20 cellular contexts compared by ENCODE assay signal in the genomic region with DNA sequence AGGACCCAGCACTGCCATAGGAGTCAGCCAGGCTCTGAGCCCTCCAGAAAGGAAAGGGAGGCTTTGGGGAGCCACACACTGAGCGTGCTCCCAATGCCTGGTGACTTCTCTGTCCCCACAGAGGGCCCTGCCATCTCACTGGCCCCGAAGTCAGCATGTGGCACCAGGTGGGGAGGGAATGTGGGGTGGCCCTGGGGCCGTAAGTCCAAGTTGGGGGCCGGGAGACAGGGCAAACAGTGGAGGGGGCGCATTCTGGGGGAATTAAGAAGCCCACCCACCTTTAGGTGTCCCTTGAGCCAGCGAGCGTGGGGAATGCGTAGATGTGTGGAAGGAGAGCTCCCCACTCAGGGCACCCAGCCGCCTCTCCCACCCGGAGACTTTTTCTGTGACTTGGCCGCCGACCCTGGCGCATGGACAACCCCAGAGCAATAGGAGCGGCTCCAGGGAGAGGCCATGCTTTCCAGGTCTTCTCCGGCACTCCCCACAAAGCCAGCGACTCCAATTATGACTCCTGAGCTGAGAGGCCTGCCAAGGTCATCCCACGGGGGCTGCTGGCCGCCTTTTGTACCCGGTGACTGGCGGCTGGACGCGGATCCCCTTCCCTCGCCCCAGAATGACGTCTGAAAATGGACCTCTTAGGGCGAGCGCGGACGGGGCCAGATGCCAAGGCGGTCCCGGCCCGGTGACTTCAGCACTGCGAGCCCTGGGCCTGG. TPM values are rescaled to one million over a fixed set of nuclear protein-coding genes. Genes with fewer than 3 reads are reported as not detected.
DNase-seq lines count a peak whose midpoint lies in the region; ATAC-seq, FAIRE-seq and TF ChIP-seq lines count a peak whose summit lies in the region.
"Had no signal": no experiment of that assay in that cellular context is flagged by ENCODE, and none has a peak within 500 bp of the region (broad histone marks: within the 10 kb centered on the region; RNA-seq: fewer than 3 reads in every experiment).

No MANE protein-coding gene starts in this region.

- H3K27ac Mint-ChIP-seq in GM23338 (no peak overlapping the region), astrocyte (ENCODE audit: unreplicated experiment) (no peak overlapping the region)
- H3K27ac Mint-ChIP-seq: CD4-positive, alpha-beta T cell had no signal

- no peaks in the 10 kb centered on the region for H3K36me3 ChIP-seq in GM23338 (ENCODE audit: insufficient read depth)
- no peaks in the 10 kb centered on the region for H3K36me3 ChIP-seq in astrocyte (ENCODE audit: insufficient read depth, low read length)
- no peaks in the 10 kb centered on the region for H3K36me3 ChIP-seq in iPS-20b (ENCODE audit: insufficient read depth, low read depth, low read length)
- no peaks in the 10 kb centered on the region for H3K36me3 ChIP-seq in esophagus muscularis mucosa
- no peaks in the 10 kb centered on the region for H3K36me3 ChIP-seq in HAP-1 (replicated peaks)
- H3K36me3 ChIP-seq: SJSA1 had no signal

- H3K27me3 Mint-ChIP-seq in GM23338 (ENCODE audit: insufficient read depth, low read depth, poor library complexity) (peaks cover 62% of the 10 kb centered on the region), astrocyte (ENCODE audit: low read depth, unreplicated experiment) (peaks cover 73% of the 10 kb centered on the region)

- 40% methylated on average over 20 of the region's 32 CpGs for WGBS in esophagus muscularis mucosa

- H4K20me1 ChIP-seq in GM23338 (replicated peaks; ENCODE audit: insufficient read depth) (peaks cover 4% of the 10 kb centered on the region), astrocyte (ENCODE audit: insufficient read depth, low read length) (peaks cover 22% of the 10 kb centered on the region)

- H3K9me3 Mint-ChIP-seq in GM23338 (peaks cover 6% of the 10 kb centered on the region; the same call in 2 of the 3 replicates), astrocyte (ENCODE audit: unreplicated experiment) (peaks cover 8% of the 10 kb centered on the region)
- H3K9me3 Mint-ChIP-seq: CD4-positive, alpha-beta T cell had no signal

- H3K4me3 ChIP-seq in GM23338 (peak overlapping the region; percentile 68), astrocyte (ENCODE audit: insufficient read depth, low read depth, low read length) (no peak overlapping the region), iPS-20b (ENCODE audit: low read length) (peak overlapping the region; percentile 67; the same call in 1 of the 2 replicates), esophagus muscularis mucosa (no peak overlapping the region), HAP-1 (no peak overlapping the region)
- H3K4me3 ChIP-seq: SJSA1 had no signal

- H3K4me2 ChIP-seq in GM23338 = peak overlapping the region; percentile 90
- peak overlapping the region; percentile 54 for H3K4me2 ChIP-seq in astrocyte (ENCODE audit: low read length)

- TF ChIP-seq CTCF in GM23338 (conservative IDR thresholded peaks at IDR 0.05; ENCODE audit: low read depth in 2 of 2) = no peak
- TF ChIP-seq CTCF in astrocyte (IDR thresholded peaks at IDR 0.05; ENCODE audit: insufficient read depth, low read depth, low read length) = no peak
- no peak for TF ChIP-seq CTCF in esophagus muscularis mucosa (IDR thresholded peaks at IDR 0.05)

- intact Hi-C loops in esophagus muscularis mucosa (cut with DNase I) (no loop called here), left colon (cut with DNase I, micrococcal nuclease) (no loop called here)

- ATAC-seq in GM23338 = no peak
- ATAC-seq in GM21786 (IDR thresholded peaks at IDR 0.05; ENCODE audit: unreplicated experiment) = no peak
- ATAC-seq in left colon = no peak

- H3K4me3 Mint-ChIP-seq in GM23338 (peak overlapping the region; percentile 72; the same call in 2 of the 3 replicates), astrocyte (ENCODE audit: unreplicated experiment) (no peak overlapping the region)
- H3K4me3 Mint-ChIP-seq: CD4-positive, alpha-beta T cell had no signal

- H3K4me1 Mint-ChIP-seq in GM23338 = peaks cover 19% of the 10 kb centered on the region
- H3K4me1 Mint-ChIP-seq in astrocyte (ENCODE audit: low read depth, unreplicated experiment) = no peaks in the 10 kb centered on the region

- H2AFZ ChIP-seq in GM23338 = peak overlapping the region; percentile 91; the same call in 1 of the 2 replicates
- no peak overlapping the region for H2AFZ ChIP-seq in astrocyte (ENCODE audit: low read depth, low read length)

- no peak for FAIRE-seq in astrocyte (lab: Jason Lieb, UNC)

- no peak overlapping the region for H3K27ac ChIP-seq in GM23338 (ENCODE audit: low read depth)
- H3K27ac ChIP-seq in astrocyte (ENCODE audit: low read depth, low read length) = no peak overlapping the region
- no peak overlapping the region for H3K27ac ChIP-seq in iPS-20b (ENCODE audit: low read length)
- no peak overlapping the region for H3K27ac ChIP-seq in esophagus muscularis mucosa (replicated peaks in 1 of 4)
- H3K27ac ChIP-seq: SJSA1 had no signal

- in situ Hi-C loops in HAP-1 (cut with MboI; ENCODE audit: low sequenced_read_pairs) = no loop called here

- H3K9ac ChIP-seq in astrocyte (ENCODE audit: low read length) (no peak overlapping the region), iPS-20b (ENCODE audit: low read depth, low read length) (no peak overlapping the region)

- H3K36me3 Mint-ChIP-seq in GM23338 (ENCODE audit: low read depth) = no peaks in the 10 kb centered on the region; the same call in 2 of the 3 replicates
- H3K36me3 Mint-ChIP-seq in astrocyte (ENCODE audit: low read depth, unreplicated experiment) = peaks cover 3% of the 10 kb centered on the region

- no peaks in the 10 kb centered on the region for H3F3A ChIP-seq in GM23338 (replicated peaks; ENCODE audit: low read depth)

- H3K9me2 ChIP-seq in GM23338 (ENCODE audit: insufficient read depth) = no peaks in the 10 kb centered on the region

- DNase-seq in GM23338 (ENCODE audit: low spot score) (no peak), astrocyte (ENCODE audit: low read depth) (no peak), retina (peak; percentile 56), esophagus muscularis mucosa (ENCODE audit: extremely low spot score) (no peak), HAP-1 (ENCODE audit: low spot score in 2 of 2) (no peak), left colon (no peak)
- DNase-seq: ACHN; AML-193; CD4-positive, alpha-beta T cell; GOT3; IMR-90; Kasumi-1; NCI-H1105 treated with DMSO at 0.1 percent for 48 hours; NCI-H1694 treated with DMSO at 0.1 percent for 48 hours; NCI-H345; NCI-H526 treated with DMSO at 0.1 percent for 48 hours had no signal

- H3K9me3 ChIP-seq in astrocyte (ENCODE audit: insufficient read depth, low read depth, low read length) (no peaks in the 10 kb centered on the region), iPS-20b (ENCODE audit: insufficient read depth, low read depth, low read length) (no peaks in the 10 kb centered on the region), esophagus muscularis mucosa (no peaks in the 10 kb centered on the region), HAP-1 (no peaks in the 10 kb centered on the region; the same call in 1 of the 2 replicates)

- no peak for TF ChIP-seq POLR2A in esophagus muscularis mucosa (IDR thresholded peaks at IDR 0.05; ENCODE audit: low read depth)

- H3K4me1 ChIP-seq in GM23338 (ENCODE audit: insufficient read depth) = peaks cover 10% of the 10 kb centered on the region; the same call in 1 of the 2 replicates
- peaks cover 23% of the 10 kb centered on the region for H3K4me1 ChIP-seq in astrocyte (ENCODE audit: insufficient read depth, low read length)
- H3K4me1 ChIP-seq in iPS-20b (ENCODE audit: insufficient read depth, low read length) = peaks cover 3% of the 10 kb centered on the region; the same call in 1 of the 2 replicates
- peaks cover 12 to 39% (median 26%) of the 10 kb centered on the region in 4 donors for H3K4me1 ChIP-seq in esophagus muscularis mucosa
- H3K4me1 ChIP-seq in HAP-1 = no peaks in the 10 kb centered on the region
- H3K4me1 ChIP-seq: SJSA1 had no signal

- H3K79me2 ChIP-seq in GM23338 (replicated peaks; ENCODE audit: insufficient read depth) = no peaks in the 10 kb centered on the region
- H3K79me2 ChIP-seq in astrocyte (ENCODE audit: insufficient read depth, low read length) = peaks cover 41% of the 10 kb centered on the region

- TF ChIP-seq EP300 in esophagus muscularis mucosa (IDR thresholded peaks at IDR 0.05) = no peak

- peaks cover 87% of the 10 kb centered on the region for H3K27me3 ChIP-seq in GM23338 (ENCODE audit: insufficient read depth)
- H3K27me3 ChIP-seq in astrocyte (ENCODE audit: insufficient read depth, low read length) = peaks cover 12% of the 10 kb centered on the region
- H3K27me3 ChIP-seq in iPS-20b (ENCODE audit: insufficient read depth, low read length) = peaks cover 81% of the 10 kb centered on the region
- peaks cover 0 to 93% (median 40%) of the 10 kb centered on the region in 4 donors for H3K27me3 ChIP-seq in esophagus muscularis mucosa
- H3K27me3 ChIP-seq in HAP-1 (ENCODE audit: low read depth) = no peaks in the 10 kb centered on the region
- H3K27me3 ChIP-seq: SJSA1 had no signal

TF ChIP-seq in GM23338, 12 proteins besides CTCF, POLR2A, EP300 and RAD21:
- TF ChIP-seq CREB1 (CRISPR knock-in tag; IDR thresholded peaks at IDR 0.05; ENCODE audit: low read depth) = no peak
- no peak for TF ChIP-seq ZNF114 (CRISPR knock-in tag; IDR thresholded peaks at IDR 0.05)
- no peak for TF ChIP-seq NANOG (IDR thresholded peaks at IDR 0.05; ENCODE audit: borderline replicate concordance)
- TF ChIP-seq EZH2phosphoT487 (IDR thresholded peaks at IDR 0.05; ENCODE audit: unreplicated experiment) = no peak

RNA-seq across cellular contexts. Expression of a gene that starts 9.8 kb away (rescaled TPM):
- total RNA-seq in GM23338 (2014; rRNA removed; shearing (Covaris generic)) = 0.58 and 1.8 TPM in 2 replicates
- polyA plus RNA-seq in GM23338 (2016; fragmentation: Nextera tagmentation; extraction: Ambion mirVana) = 0.11 and 0.19 TPM in 2 replicates
- total RNA-seq in astrocyte (0.14 and 0.52 TPM in 2 replicates), esophagus muscularis mucosa (under 1 TPM in 1 of 4 donors, not detected in 3; 0.17 TPM), left colon (not detected)
- total RNA-seq: CD4-positive, alpha-beta T cell; IMR-90; OCI-LY7; SJSA1 had no signal
- polyA plus RNA-seq: IMR-90 had no signal

Comparison
In these comparisons a context has a peak if more than half of its experiments do, and no peak if none do; other contexts are left out.
1. H3K4me3 ChIP-seq: peak in GM23338 (single experiment) and iPS-20b (single experiment); none in astrocyte (single experiment), esophagus muscularis mucosa (0 of 4) and HAP-1 (single experiment).